ENCODE assay signal across 1 cellular context in the genomic region with DNA sequence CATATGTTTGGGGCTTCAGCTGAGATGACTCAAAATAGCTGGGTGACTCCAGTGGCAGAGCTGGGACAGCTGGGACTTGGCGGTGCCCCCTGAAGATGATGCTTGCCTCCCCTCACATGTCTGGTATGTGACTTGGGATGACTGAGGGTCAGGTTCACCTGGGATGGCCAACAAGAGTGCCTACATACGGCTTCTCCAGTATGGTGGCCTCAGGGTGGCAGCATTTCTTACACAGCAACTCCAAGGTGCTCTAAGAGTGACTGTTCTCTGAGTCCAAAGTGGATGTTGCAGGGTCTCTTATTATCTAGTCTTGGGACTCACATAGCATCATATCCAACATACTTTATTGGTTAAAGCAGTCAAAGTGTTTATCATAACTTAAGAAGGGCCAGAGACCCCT.
TF ChIP-seq lines count a peak whose summit lies in the region.

No MANE protein-coding gene starts in this region.

TF ChIP-seq in GM23338, 12 proteins besides CTCF, POLR2A, EP300 and RAD21 (continued from another document):
- TF ChIP-seq, protein P1, sequence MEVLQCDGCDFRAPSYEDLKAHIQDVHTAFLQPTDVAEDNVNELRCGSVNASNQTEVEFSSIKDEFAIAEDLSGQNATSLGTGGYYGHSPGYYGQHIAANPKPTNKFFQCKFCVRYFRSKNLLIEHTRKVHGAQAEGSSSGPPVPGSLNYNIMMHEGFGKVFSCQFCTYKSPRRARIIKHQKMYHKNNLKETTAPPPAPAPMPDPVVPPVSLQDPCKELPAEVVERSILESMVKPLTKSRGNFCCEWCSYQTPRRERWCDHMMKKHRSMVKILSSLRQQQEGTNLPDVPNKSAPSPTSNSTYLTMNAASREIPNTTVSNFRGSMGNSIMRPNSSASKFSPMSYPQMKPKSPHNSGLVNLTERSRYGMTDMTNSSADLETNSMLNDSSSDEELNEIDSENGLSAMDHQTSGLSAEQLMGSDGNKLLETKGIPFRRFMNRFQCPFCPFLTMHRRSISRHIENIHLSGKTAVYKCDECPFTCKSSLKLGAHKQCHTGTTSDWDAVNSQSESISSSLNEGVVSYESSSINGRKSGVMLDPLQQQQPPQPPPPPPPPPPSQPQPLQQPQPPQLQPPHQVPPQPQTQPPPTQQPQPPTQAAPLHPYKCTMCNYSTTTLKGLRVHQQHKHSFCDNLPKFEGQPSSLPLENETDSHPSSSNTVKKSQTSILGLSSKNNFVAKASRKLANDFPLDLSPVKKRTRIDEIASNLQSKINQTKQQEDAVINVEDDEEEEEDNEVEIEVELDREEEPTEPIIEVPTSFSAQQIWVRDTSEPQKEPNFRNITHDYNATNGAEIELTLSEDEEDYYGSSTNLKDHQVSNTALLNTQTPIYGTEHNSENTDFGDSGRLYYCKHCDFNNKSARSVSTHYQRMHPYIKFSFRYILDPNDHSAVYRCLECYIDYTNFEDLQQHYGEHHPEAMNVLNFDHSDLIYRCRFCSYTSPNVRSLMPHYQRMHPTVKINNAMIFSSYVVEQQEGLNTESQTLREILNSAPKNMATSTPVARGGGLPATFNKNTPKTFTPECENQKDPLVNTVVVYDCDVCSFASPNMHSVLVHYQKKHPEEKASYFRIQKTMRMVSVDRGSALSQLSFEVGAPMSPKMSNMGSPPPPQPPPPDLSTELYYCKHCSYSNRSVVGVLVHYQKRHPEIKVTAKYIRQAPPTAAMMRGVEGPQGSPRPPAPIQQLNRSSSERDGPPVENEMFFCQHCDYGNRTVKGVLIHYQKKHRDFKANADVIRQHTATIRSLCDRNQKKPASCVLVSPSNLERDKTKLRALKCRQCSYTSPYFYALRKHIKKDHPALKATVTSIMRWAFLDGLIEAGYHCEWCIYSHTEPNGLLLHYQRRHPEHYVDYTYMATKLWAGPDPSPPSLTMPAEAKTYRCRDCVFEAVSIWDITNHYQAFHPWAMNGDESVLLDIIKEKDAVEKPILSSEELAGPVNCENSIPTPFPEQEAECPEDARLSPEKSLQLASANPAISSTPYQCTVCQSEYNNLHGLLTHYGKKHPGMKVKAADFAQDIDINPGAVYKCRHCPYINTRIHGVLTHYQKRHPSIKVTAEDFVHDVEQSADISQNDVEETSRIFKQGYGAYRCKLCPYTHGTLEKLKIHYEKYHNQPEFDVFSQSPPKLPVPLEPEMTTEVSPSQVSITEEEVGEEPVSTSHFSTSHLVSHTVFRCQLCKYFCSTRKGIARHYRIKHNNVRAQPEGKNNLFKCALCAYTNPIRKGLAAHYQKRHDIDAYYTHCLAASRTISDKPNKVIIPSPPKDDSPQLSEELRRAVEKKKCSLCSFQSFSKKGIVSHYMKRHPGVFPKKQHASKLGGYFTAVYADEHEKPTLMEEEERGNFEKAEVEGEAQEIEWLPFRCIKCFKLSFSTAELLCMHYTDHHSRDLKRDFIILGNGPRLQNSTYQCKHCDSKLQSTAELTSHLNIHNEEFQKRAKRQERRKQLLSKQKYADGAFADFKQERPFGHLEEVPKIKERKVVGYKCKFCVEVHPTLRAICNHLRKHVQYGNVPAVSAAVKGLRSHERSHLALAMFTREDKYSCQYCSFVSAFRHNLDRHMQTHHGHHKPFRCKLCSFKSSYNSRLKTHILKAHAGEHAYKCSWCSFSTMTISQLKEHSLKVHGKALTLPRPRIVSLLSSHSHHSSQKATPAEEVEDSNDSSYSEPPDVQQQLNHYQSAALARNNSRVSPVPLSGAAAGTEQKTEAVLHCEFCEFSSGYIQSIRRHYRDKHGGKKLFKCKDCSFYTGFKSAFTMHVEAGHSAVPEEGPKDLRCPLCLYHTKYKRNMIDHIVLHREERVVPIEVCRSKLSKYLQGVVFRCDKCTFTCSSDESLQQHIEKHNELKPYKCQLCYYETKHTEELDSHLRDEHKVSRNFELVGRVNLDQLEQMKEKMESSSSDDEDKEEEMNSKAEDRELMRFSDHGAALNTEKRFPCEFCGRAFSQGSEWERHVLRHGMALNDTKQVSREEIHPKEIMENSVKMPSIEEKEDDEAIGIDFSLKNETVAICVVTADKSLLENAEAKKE (CRISPR knock-in tag; IDR thresholded peaks at IDR 0.05): 0 out of 2 replicates have a peak, but pooled peaks have one; percentile 44
TF ChIP-seq in GM23338: peak in this region for 1.
